ENCODE assay signal across 13 cellular contexts in the genomic region with DNA sequence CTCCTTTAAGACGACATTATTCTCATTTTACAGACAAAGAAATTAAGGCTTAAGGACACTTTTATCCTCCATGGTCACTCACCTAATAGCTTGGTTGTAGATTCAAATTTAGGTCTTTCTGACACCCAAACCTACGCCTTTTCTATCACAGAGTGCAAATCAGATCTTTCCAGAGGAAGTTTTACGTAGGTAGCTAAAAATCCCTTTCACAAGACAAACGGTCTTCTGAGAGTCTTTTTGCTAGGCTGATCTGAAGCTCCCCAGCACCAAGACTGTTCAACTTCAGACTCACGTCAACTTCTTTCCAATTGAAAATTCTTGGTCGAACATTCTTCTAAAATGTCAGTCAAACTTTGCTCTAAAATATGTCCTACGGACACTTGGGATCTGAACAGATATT. TPM values are rescaled to one million over a fixed set of nuclear protein-coding genes. Genes with fewer than 3 reads are reported as not detected.
DNase-seq lines count a peak whose midpoint lies in the region; ATAC-seq and TF ChIP-seq lines count a peak whose summit lies in the region.
"Had no signal": no experiment of that assay in that cellular context is flagged by ENCODE, and none has a peak within 500 bp of the region (broad histone marks: within the 10 kb centered on the region; RNA-seq: fewer than 3 reads in every experiment).

No MANE protein-coding gene starts in this region.

- H3K27ac Mint-ChIP-seq in activated T-cell treated with anti-CD3 and anti-CD28 coated beads, Interleukin-2, amount 50 U/mL, for 24 hours = peak overlapping the region; percentile 90
- H3K27ac Mint-ChIP-seq in GM23338 (no peak overlapping the region), immature natural killer cell (peak overlapping the region in 1 of 6 donors; percentile 70)
- H3K27ac Mint-ChIP-seq: activated naive CD8-positive, alpha-beta T cell treated with anti-CD3 and anti-CD28 coated beads, Interleukin-2, amount 10 ng/mL, durations not matched to agents 7 days and 5 days had no signal

- H3K4me1 Mint-ChIP-seq in activated T-cell treated with anti-CD3 and anti-CD28 coated beads, Interleukin-2, amount 50 U/mL, for 24 hours (ENCODE audit: low read depth) = peaks cover 10% of the 10 kb centered on the region
- H3K4me1 Mint-ChIP-seq in GM23338 (peaks cover 31% of the 10 kb centered on the region), immature natural killer cell (peaks cover 12 to 15% of the 10 kb centered on the region in 2 donors)
- H3K4me1 Mint-ChIP-seq: activated naive CD8-positive, alpha-beta T cell treated with anti-CD3 and anti-CD28 coated beads, Interleukin-2, amount 10 ng/mL, durations not matched to agents 7 days and 5 days had no signal

- intact Hi-C loops in mucosa of descending colon (cut with DNase I, micrococcal nuclease) = no loop called here

- H3K36me3 ChIP-seq in GM23338 (ENCODE audit: insufficient read depth) = no peaks in the 10 kb centered on the region
- peaks cover 8% of the 10 kb centered on the region for H3K36me3 ChIP-seq in OCI-LY3 (replicated peaks; ENCODE audit: low read depth, low read length)
- H3K36me3 ChIP-seq in parathyroid adenoma (ENCODE audit: control insufficient read depth, insufficient read depth, low read length) = no peaks in the 10 kb centered on the region
- no peaks in the 10 kb centered on the region for H3K36me3 ChIP-seq in mucosa of descending colon (ENCODE audit: low read depth)

- no peaks in the 10 kb centered on the region for H3K9me2 ChIP-seq in GM23338 (ENCODE audit: insufficient read depth)

- no peaks in the 10 kb centered on the region for H3K79me2 ChIP-seq in GM23338 (replicated peaks; ENCODE audit: insufficient read depth)
- H3K79me2 ChIP-seq in OCI-LY3 (ENCODE audit: low read length) = no peaks in the 10 kb centered on the region
- H3K79me2 ChIP-seq in parathyroid adenoma = no peaks in the 10 kb centered on the region

- peaks cover 49% of the 10 kb centered on the region for H3K36me3 Mint-ChIP-seq in activated T-cell treated with anti-CD3 and anti-CD28 coated beads, Interleukin-2, amount 50 U/mL, for 24 hours (ENCODE audit: low read depth)
- H3K36me3 Mint-ChIP-seq in GM23338 (ENCODE audit: low read depth) = peaks cover 9% of the 10 kb centered on the region; the same call in 1 of the 3 replicates
- H3K36me3 Mint-ChIP-seq in immature natural killer cell = peaks cover 9 to 30% (median 18%) of the 10 kb centered on the region in 3 donors

- H3F3A ChIP-seq in GM23338 (replicated peaks; ENCODE audit: low read depth) = no peaks in the 10 kb centered on the region

- TF ChIP-seq CTCF in GM23338 (conservative IDR thresholded peaks at IDR 0.05; ENCODE audit: low read depth in 2 of 2) (no peak), OCI-LY3 (IDR thresholded peaks at IDR 0.05; ENCODE audit: low read depth, low read length) (no peak), parathyroid adenoma (IDR thresholded peaks at IDR 0.05) (no peak), mucosa of descending colon (IDR thresholded peaks at IDR 0.05) (no peak)

- H3K27ac ChIP-seq in GM23338 (ENCODE audit: low read depth) (no peak overlapping the region), OCI-LY3 (ENCODE audit: low read length) (no peak overlapping the region), parathyroid adenoma (no peak overlapping the region)

- H2AFZ ChIP-seq in GM23338 (no peak overlapping the region), OCI-LY3 (ENCODE audit: low read depth, low read length) (no peak overlapping the region), parathyroid adenoma (no peak overlapping the region)

- H4K20me1 ChIP-seq in GM23338 (replicated peaks; ENCODE audit: insufficient read depth) (0 out of 2 replicates have a peak, but pooled peaks cover 3% of the 10 kb centered on the region), OCI-LY3 (ENCODE audit: insufficient read depth, low read length) (no peaks in the 10 kb centered on the region)

- peaks cover 24% of the 10 kb centered on the region for H3K4me1 ChIP-seq in GM23338 (ENCODE audit: insufficient read depth)
- H3K4me1 ChIP-seq in OCI-LY3 (ENCODE audit: low read length) = peaks cover 10% of the 10 kb centered on the region
- H3K4me1 ChIP-seq in parathyroid adenoma = no peaks in the 10 kb centered on the region
- no peaks in the 10 kb centered on the region for H3K4me1 ChIP-seq in mucosa of descending colon (ENCODE audit: low read depth)

- H3K4me2 ChIP-seq in GM23338 (0 out of 2 replicates have a peak overlapping the region, but pooled peaks have one; percentile 11), OCI-LY3 (ENCODE audit: low read length) (peak overlapping the region; percentile 61), parathyroid adenoma (ENCODE audit: low read length) (peak overlapping the region; percentile 45)
- H3K4me2 ChIP-seq: smooth muscle cell had no signal

- H3K4me3 Mint-ChIP-seq in activated T-cell treated with anti-CD3 and anti-CD28 coated beads, Interleukin-2, amount 50 U/mL, for 24 hours = peak overlapping the region; percentile 70
- H3K4me3 Mint-ChIP-seq in GM23338 = no peak overlapping the region
- peak overlapping the region in 1 of 5 donors; percentile 71 for H3K4me3 Mint-ChIP-seq in immature natural killer cell
- H3K4me3 Mint-ChIP-seq: activated naive CD8-positive, alpha-beta T cell treated with anti-CD3 and anti-CD28 coated beads, Interleukin-2, amount 10 ng/mL, durations not matched to agents 7 days and 5 days had no signal

- peaks cover 3% of the 10 kb centered on the region for H3K9me3 Mint-ChIP-seq in activated T-cell treated with anti-CD3 and anti-CD28 coated beads, Interleukin-2, amount 50 U/mL, for 24 hours
- H3K9me3 Mint-ChIP-seq in GM23338 (no peaks in the 10 kb centered on the region), immature natural killer cell (no peaks in the 10 kb centered on the region)

- H3K9me3 ChIP-seq in OCI-LY3 (ENCODE audit: insufficient read depth, low read length) (no peaks in the 10 kb centered on the region), parathyroid adenoma (ENCODE audit: control insufficient read depth, low read length) (no peaks in the 10 kb centered on the region), mucosa of descending colon (no peaks in the 10 kb centered on the region)

- H3K27me3 ChIP-seq in GM23338 (ENCODE audit: insufficient read depth) (no peaks in the 10 kb centered on the region), OCI-LY3 (ENCODE audit: low read depth, low read length) (no peaks in the 10 kb centered on the region), parathyroid adenoma (ENCODE audit: control insufficient read depth, insufficient read depth, low read length) (no peaks in the 10 kb centered on the region)

- H3K4me3 ChIP-seq in GM23338 (no peak overlapping the region), OCI-LY3 (ENCODE audit: low read length) (peak overlapping the region; percentile 63), parathyroid adenoma (ENCODE audit: low read depth, low read length) (no peak overlapping the region), mucosa of descending colon (no peak overlapping the region)
- H3K4me3 ChIP-seq: smooth muscle cell had no signal

- no peaks in the 10 kb centered on the region for H3K27me3 Mint-ChIP-seq in activated T-cell treated with anti-CD3 and anti-CD28 coated beads, Interleukin-2, amount 50 U/mL, for 24 hours
- H3K27me3 Mint-ChIP-seq in GM23338 (ENCODE audit: insufficient read depth, low read depth, poor library complexity) = peaks cover 4% of the 10 kb centered on the region
- H3K27me3 Mint-ChIP-seq in immature natural killer cell (ENCODE audit: low read depth in 3 of 3) = peaks cover 0 to 3% (median 0%) of the 10 kb centered on the region in 3 donors
- H3K27me3 Mint-ChIP-seq: activated naive CD8-positive, alpha-beta T cell treated with anti-CD3 and anti-CD28 coated beads, Interleukin-2, amount 10 ng/mL, durations not matched to agents 7 days and 5 days had no signal

- ATAC-seq in GM23338 (no peak), mucosa of descending colon (no peak)

- DNase-seq in activated T-cell treated with anti-CD3 and anti-CD28 coated beads, Interleukin-2, amount 50 U/mL, for 24 hours = no peak
- DNase-seq in activated T-cell treated with anti-CD3 and anti-CD28 coated beads, Interleukin-2, amount 50 U/mL, for 48 hours = no peak
- DNase-seq in GM23338 (ENCODE audit: low spot score) = no peak
- DNase-seq in hepatic stellate cell (ENCODE audit: low spot score) = no peak
- DNase-seq in immature natural killer cell = no peak
- DNase-seq in mucosa of descending colon = no peak
- DNase-seq: activated naive CD8-positive, alpha-beta T cell treated with anti-CD3 and anti-CD28 coated beads, Interleukin-2, amount 10 ng/mL, durations not matched to agents 7 days and 5 days; occipital lobe; OCI-M1; trophoblast cell had no signal

- H3K9ac ChIP-seq in OCI-LY3 (ENCODE audit: low read length) (0 out of 2 replicates have a peak overlapping the region, but pooled peaks have one; percentile 7), parathyroid adenoma (no peak overlapping the region)

TF ChIP-seq in GM23338, 12 proteins besides CTCF, POLR2A, EP300 and RAD21 (continues in another document):
- TF ChIP-seq, protein P1, sequence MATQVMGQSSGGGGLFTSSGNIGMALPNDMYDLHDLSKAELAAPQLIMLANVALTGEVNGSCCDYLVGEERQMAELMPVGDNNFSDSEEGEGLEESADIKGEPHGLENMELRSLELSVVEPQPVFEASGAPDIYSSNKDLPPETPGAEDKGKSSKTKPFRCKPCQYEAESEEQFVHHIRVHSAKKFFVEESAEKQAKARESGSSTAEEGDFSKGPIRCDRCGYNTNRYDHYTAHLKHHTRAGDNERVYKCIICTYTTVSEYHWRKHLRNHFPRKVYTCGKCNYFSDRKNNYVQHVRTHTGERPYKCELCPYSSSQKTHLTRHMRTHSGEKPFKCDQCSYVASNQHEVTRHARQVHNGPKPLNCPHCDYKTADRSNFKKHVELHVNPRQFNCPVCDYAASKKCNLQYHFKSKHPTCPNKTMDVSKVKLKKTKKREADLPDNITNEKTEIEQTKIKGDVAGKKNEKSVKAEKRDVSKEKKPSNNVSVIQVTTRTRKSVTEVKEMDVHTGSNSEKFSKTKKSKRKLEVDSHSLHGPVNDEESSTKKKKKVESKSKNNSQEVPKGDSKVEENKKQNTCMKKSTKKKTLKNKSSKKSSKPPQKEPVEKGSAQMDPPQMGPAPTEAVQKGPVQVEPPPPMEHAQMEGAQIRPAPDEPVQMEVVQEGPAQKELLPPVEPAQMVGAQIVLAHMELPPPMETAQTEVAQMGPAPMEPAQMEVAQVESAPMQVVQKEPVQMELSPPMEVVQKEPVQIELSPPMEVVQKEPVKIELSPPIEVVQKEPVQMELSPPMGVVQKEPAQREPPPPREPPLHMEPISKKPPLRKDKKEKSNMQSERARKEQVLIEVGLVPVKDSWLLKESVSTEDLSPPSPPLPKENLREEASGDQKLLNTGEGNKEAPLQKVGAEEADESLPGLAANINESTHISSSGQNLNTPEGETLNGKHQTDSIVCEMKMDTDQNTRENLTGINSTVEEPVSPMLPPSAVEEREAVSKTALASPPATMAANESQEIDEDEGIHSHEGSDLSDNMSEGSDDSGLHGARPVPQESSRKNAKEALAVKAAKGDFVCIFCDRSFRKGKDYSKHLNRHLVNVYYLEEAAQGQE (IDR thresholded peaks at IDR 0.05; ENCODE audit: unreplicated experiment) = no peak

RNA-seq across cellular contexts. Expression of a gene that starts 46.5 kb away (rescaled TPM):
- total RNA-seq in GM23338 (2014; rRNA removed; shearing (Covaris generic)) = 14.9 and 17.3 TPM in 2 replicates
- polyA plus RNA-seq in GM23338 (2016; fragmentation: Nextera tagmentation; extraction: Ambion mirVana) = 16.6 and 19.3 TPM in 2 replicates
- polyA plus RNA-seq in immature natural killer cell = 10 to 100 TPM; 23.6 to 42.9 (median 29.7) TPM
- 10 to 100 TPM; 11.8 to 13.8 (median 12.2) TPM for total RNA-seq in mucosa of descending colon

Comparison
In these comparisons a context has a peak if more than half of its experiments do, and no peak if none do; other contexts are left out.
1. H3K4me2 ChIP-seq: peak in every context shown above with its lines; median percentile 61 in OCI-LY3; 45 in parathyroid adenoma; 11 in GM23338.